9 cellular contexts compared by ENCODE assay signal in the genomic region with DNA sequence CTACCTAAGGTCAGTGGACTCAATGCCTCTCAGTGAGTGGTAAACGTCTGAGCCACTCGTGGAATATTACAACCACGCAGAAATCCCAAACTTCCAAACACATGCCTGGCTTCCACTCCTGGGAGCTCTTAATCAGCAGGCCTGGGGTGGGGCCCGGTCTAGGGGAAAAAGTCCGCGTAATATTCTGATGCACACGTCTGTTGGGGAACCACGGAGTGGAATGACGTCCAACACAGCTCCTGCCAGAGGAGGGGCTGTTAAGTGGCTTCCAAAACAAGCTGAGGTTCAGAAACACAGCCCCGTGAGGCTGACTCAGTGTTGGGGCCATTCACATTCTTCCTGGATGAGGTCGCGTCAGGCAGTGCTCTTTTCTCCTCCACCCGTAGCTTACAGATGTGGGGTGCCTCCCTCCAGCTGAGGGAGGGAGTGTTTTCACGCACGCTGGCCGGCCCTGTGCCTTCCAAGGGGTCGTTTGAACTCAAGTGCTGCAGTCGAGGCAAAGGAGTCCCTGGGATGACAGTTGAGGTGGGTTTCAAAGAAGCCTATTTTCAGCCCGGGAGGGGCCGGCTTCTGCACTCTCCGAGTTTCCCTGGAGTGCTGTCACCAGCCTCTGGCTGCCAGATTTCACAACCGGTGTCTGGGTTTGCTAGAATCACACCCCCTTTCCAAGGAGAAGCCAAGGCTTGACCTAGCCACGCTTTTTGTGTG.
DNase-seq lines count a peak whose midpoint lies in the region; ATAC-seq, FAIRE-seq and TF ChIP-seq lines count a peak whose summit lies in the region.
"Had no signal": no experiment of that assay in that cellular context is flagged by ENCODE, and none has a peak within 500 bp of the region (broad histone marks: within the 10 kb centered on the region; RNA-seq: fewer than 3 reads in every experiment).

No MANE protein-coding gene starts in this region.

- no peak overlapping the region for H3K9ac ChIP-seq in PC-3 (ENCODE audit: low read length)

- H3F3A ChIP-seq in PC-3 (ENCODE audit: low read length, unreplicated experiment) = no peaks in the 10 kb centered on the region

- intact Hi-C loops in PC-3 (cut with micrococcal nuclease) = no loop called here

- TF ChIP-seq CTCF in PC-3 (conservative IDR thresholded peaks at IDR 0.05; ENCODE audit: low read depth, low read length) (no peak), epithelial cell of esophagus (IDR thresholded peaks at IDR 0.05; ENCODE audit: insufficient read depth, low read depth, low read length, missing control alignments) (no peak)

- peak; percentile 48 for ATAC-seq in PC-3

- H3K9me2 ChIP-seq in PC-3 (replicated peaks; ENCODE audit: low read length) = no peaks in the 10 kb centered on the region

- no peaks in the 10 kb centered on the region for H4K20me1 ChIP-seq in PC-3 (ENCODE audit: low read length)

- CTCF ChIA-PET in PC-3 (lab: Charles Lee) = interaction anchor here (0.8 kb wide), 1 partner anchor 9 kb away, joined by 4 read pairs; no protein-coding TSS in a partner anchor

- H2AFZ ChIP-seq in PC-3 (ENCODE audit: low read length) = peak overlapping the region; percentile 62; the same call in 1 of the 2 replicates

- no peak overlapping the region for H3K4me3 ChIP-seq in PC-3 (ENCODE audit: low read length)
- H3K4me3 ChIP-seq in epithelial cell of esophagus (ENCODE audit: low read length) = no peak overlapping the region

- peaks cover 4% of the 10 kb centered on the region; the same call in 1 of the 2 replicates for H3K4me1 ChIP-seq in PC-3 (ENCODE audit: insufficient read depth, low read length)

- H3K27me3 ChIP-seq in PC-3 (ENCODE audit: low read length) = no peaks in the 10 kb centered on the region

- no TSS peak for BruUV-seq in PC-3 (replicated peaks; lab: Mats Ljungman, UMichigan)

- POLR2A ChIA-PET in PC-3 (lab: Charles Lee; ENCODE audit: unreplicated experiment) = no interaction called here

- 0 out of 2 replicates have a peak overlapping the region, but pooled peaks have one; percentile 15 for H3K27ac ChIP-seq in PC-3 (ENCODE audit: low read length)

- no peaks in the 10 kb centered on the region for H3K9me3 ChIP-seq in PC-3 (ENCODE audit: low read length)

- FAIRE-seq in urothelium cell line (lab: Jason Lieb, UNC) (peak; percentile 93), frontal cortex (lab: Jason Lieb, UNC) (no peak)

- no peaks in the 10 kb centered on the region for H3K79me2 ChIP-seq in PC-3 (ENCODE audit: low read length)

- no peak overlapping the region for H3K4me2 ChIP-seq in PC-3 (ENCODE audit: low read length)

- DNase-seq in PC-3 (peak; percentile 32), epithelial cell of esophagus (ENCODE audit: low read depth) (peak; percentile 97), mesenteric fat pad (ENCODE audit: low spot score) (peak; percentile 92), urothelium cell line (ENCODE audit: low spot score) (peak; percentile 92), NCI-H2107 treated with DMSO at 0.1 percent for 48 hours (lab: John Stamatoyannopoulos, UW; ENCODE audit: unreplicated experiment) (no peak), frontal cortex (ENCODE audit: low spot score in 2 of 2) (no peak), NOMO-1 (lab: John Stamatoyannopoulos, UW; ENCODE audit: unreplicated experiment in 2 of 2) (no peak)
- DNase-seq: erythroblast, KBM-7 had no signal

- no peaks in the 10 kb centered on the region for H3K36me3 ChIP-seq in PC-3 (ENCODE audit: low read depth, low read length)

Comparison
In these comparisons a context has a peak if more than half of its experiments do, and no peak if none do; other contexts are left out.
1. DNase-seq: peak in PC-3 (single experiment), epithelial cell of esophagus (single experiment), mesenteric fat pad (single experiment) and urothelium cell line (single experiment); none in NCI-H2107 treated with DMSO at 0.1 percent for 48 hours (single experiment), frontal cortex (0 of 2) and NOMO-1 (0 of 2).